ENCODE assay signal across 1 cellular context in the genomic region with DNA sequence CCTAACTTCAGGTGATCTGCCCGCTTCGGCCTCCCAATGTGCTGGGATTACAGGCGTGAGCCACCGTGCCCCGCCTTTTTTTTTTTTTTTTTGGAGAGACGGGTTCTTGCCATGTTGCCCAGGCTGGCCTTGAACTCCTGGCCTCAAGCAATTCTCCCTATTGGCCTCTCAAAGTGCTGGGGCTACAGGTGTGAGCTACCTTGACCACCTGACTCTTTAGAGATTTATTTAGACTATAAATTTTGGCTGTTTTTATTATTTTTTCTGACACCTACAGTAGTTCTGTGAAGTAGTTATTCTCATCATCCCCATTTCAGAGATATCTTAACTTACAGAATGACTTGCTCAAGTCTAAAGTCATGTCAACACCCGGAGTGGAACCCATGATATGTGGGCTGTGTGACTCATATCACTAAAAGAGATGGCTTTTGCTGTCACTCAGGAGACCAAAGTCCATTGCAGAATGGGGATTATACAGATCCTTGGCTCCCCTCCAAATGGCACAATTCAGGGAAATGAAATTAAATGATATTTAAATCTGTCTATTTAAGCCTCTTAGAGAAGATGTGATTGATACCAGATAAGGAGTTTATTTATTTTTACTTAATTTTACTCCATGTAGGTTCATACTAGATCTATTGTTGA.
TF ChIP-seq lines count a peak whose summit lies in the region.

No MANE protein-coding gene starts in this region.

TF ChIP-seq in GM23338, 12 proteins besides CTCF, POLR2A, EP300 and RAD21 (continued from another document):
- TF ChIP-seq, protein P1, sequence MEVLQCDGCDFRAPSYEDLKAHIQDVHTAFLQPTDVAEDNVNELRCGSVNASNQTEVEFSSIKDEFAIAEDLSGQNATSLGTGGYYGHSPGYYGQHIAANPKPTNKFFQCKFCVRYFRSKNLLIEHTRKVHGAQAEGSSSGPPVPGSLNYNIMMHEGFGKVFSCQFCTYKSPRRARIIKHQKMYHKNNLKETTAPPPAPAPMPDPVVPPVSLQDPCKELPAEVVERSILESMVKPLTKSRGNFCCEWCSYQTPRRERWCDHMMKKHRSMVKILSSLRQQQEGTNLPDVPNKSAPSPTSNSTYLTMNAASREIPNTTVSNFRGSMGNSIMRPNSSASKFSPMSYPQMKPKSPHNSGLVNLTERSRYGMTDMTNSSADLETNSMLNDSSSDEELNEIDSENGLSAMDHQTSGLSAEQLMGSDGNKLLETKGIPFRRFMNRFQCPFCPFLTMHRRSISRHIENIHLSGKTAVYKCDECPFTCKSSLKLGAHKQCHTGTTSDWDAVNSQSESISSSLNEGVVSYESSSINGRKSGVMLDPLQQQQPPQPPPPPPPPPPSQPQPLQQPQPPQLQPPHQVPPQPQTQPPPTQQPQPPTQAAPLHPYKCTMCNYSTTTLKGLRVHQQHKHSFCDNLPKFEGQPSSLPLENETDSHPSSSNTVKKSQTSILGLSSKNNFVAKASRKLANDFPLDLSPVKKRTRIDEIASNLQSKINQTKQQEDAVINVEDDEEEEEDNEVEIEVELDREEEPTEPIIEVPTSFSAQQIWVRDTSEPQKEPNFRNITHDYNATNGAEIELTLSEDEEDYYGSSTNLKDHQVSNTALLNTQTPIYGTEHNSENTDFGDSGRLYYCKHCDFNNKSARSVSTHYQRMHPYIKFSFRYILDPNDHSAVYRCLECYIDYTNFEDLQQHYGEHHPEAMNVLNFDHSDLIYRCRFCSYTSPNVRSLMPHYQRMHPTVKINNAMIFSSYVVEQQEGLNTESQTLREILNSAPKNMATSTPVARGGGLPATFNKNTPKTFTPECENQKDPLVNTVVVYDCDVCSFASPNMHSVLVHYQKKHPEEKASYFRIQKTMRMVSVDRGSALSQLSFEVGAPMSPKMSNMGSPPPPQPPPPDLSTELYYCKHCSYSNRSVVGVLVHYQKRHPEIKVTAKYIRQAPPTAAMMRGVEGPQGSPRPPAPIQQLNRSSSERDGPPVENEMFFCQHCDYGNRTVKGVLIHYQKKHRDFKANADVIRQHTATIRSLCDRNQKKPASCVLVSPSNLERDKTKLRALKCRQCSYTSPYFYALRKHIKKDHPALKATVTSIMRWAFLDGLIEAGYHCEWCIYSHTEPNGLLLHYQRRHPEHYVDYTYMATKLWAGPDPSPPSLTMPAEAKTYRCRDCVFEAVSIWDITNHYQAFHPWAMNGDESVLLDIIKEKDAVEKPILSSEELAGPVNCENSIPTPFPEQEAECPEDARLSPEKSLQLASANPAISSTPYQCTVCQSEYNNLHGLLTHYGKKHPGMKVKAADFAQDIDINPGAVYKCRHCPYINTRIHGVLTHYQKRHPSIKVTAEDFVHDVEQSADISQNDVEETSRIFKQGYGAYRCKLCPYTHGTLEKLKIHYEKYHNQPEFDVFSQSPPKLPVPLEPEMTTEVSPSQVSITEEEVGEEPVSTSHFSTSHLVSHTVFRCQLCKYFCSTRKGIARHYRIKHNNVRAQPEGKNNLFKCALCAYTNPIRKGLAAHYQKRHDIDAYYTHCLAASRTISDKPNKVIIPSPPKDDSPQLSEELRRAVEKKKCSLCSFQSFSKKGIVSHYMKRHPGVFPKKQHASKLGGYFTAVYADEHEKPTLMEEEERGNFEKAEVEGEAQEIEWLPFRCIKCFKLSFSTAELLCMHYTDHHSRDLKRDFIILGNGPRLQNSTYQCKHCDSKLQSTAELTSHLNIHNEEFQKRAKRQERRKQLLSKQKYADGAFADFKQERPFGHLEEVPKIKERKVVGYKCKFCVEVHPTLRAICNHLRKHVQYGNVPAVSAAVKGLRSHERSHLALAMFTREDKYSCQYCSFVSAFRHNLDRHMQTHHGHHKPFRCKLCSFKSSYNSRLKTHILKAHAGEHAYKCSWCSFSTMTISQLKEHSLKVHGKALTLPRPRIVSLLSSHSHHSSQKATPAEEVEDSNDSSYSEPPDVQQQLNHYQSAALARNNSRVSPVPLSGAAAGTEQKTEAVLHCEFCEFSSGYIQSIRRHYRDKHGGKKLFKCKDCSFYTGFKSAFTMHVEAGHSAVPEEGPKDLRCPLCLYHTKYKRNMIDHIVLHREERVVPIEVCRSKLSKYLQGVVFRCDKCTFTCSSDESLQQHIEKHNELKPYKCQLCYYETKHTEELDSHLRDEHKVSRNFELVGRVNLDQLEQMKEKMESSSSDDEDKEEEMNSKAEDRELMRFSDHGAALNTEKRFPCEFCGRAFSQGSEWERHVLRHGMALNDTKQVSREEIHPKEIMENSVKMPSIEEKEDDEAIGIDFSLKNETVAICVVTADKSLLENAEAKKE (CRISPR knock-in tag; IDR thresholded peaks at IDR 0.05) = no peak
TF ChIP-seq in GM23338: peak in this region for 0.
